In genomic region chr4:15341022-15341732, GRCh38 we compare ENCODE assay signal across 17 cellular contexts.
DNase-seq lines count a peak whose midpoint lies in the region; ATAC-seq and TF ChIP-seq lines count a peak whose summit lies in the region.
"Had no signal": no experiment of that assay in that cellular context is flagged by ENCODE, and none has a peak within 500 bp of the region (broad histone marks: within the 10 kb centered on the region; RNA-seq: fewer than 3 reads in every experiment).

No MANE protein-coding gene starts in this region.

- TF ChIP-seq CTCF in esophagus muscularis mucosa (IDR thresholded peaks at IDR 0.05) (no peak), sigmoid colon (IDR thresholded peaks at IDR 0.05) (no peak), body of pancreas (IDR thresholded peaks at IDR 0.05) (no peak)

- H3K36me3 ChIP-seq in esophagus muscularis mucosa: no peaks in the 10 kb centered on the region
- no peaks in the 10 kb centered on the region for H3K36me3 ChIP-seq in sigmoid colon
- H3K36me3 ChIP-seq in body of pancreas (replicated peaks in 1 of 2; ENCODE audit: insufficient read depth in 1 of 2, low read depth in 2 of 2): no peaks in the 10 kb centered on the region

- H3K4me1 ChIP-seq in esophagus muscularis mucosa (peaks cover 0 to 55% (median 36%) of the 10 kb centered on the region in 4 donors), sigmoid colon (peaks cover 0 to 51% (median 41%) of the 10 kb centered on the region in 4 donors), body of pancreas (no peaks in the 10 kb centered on the region)

- TF ChIP-seq EP300 in esophagus muscularis mucosa (IDR thresholded peaks at IDR 0.05) (no peak), sigmoid colon (IDR thresholded peaks at IDR 0.05) (no peak)

- ATAC-seq in body of pancreas: no peak
- ATAC-seq in GM21381 (IDR thresholded peaks at IDR 0.05; ENCODE audit: unreplicated experiment): no peak
- ATAC-seq: activated CD4-positive, CD25-positive, alpha-beta regulatory T cell treated with anti-CD3 and anti-CD28 coated beads, Interleukin-2, amount 50 U/mL, for 24 hours; left colon; SK-N-SH treated with all-trans-retinoic acid at 6 μM for 48 hours had no signal

- H3K27me3 ChIP-seq in esophagus muscularis mucosa (no peaks in the 10 kb centered on the region), sigmoid colon (no peaks in the 10 kb centered on the region), body of pancreas (no peaks in the 10 kb centered on the region)

- peak overlapping the region; percentile 38 to 48 (median 43) for H3K4me3 ChIP-seq in esophagus muscularis mucosa
- H3K4me3 ChIP-seq in sigmoid colon: peak overlapping the region; percentile 30 to 47 (median 46)
- no peak overlapping the region for H3K4me3 ChIP-seq in body of pancreas

- WGBS in esophagus muscularis mucosa: 68% methylated on average over 12 of the region's 12 CpGs
- 82 to 84% methylated on average over 12 of the region's 12 CpGs for WGBS in sigmoid colon, 2 donors
- 64 to 72% methylated on average over 12 of the region's 12 CpGs for WGBS in body of pancreas, 2 donors

- no peaks in the 10 kb centered on the region for H3K9me3 ChIP-seq in esophagus muscularis mucosa
- no peaks in the 10 kb centered on the region for H3K9me3 ChIP-seq in sigmoid colon
- no peaks in the 10 kb centered on the region for H3K9me3 ChIP-seq in body of pancreas

- TF ChIP-seq POLR2A in esophagus muscularis mucosa (IDR thresholded peaks at IDR 0.05; ENCODE audit: low read depth) (no peak), sigmoid colon (IDR thresholded peaks at IDR 0.05) (no peak), body of pancreas (IDR thresholded peaks at IDR 0.05) (no peak)

- DNase-seq in esophagus muscularis mucosa (ENCODE audit: extremely low spot score): no peak
- DNase-seq in left kidney (ENCODE audit: low read depth, low spot score): peak; percentile 73
- DNase-seq in sigmoid colon: no peak
- no peak for DNase-seq in COLO829 (ENCODE audit: low spot score)
- no peak for DNase-seq in body of pancreas
- DNase-seq in NCI-H524 (lab: John Stamatoyannopoulos, UW): no peak
- DNase-seq: activated naive CD4-positive, alpha-beta T cell; activated T-cell treated with anti-CD3 and anti-CD28 coated beads, Interleukin-2, amount 50 U/mL, for 24 hours; CD8-positive, alpha-beta memory T cell; Kasumi-1; left colon; NCI-H2029; NCI-H446; stimulated activated CD8-positive, alpha-beta memory T cell treated with anti-CD3 and anti-CD28 coated beads, Interleukin-4, amount 100 ng/mL, for 48 hours had no signal

- H3K27ac ChIP-seq in esophagus muscularis mucosa (replicated peaks in 1 of 4) (peak overlapping the region; percentile 33 to 52 (median 45)), sigmoid colon (peak overlapping the region; percentile 1 to 72 (median 60)), body of pancreas (no peak overlapping the region)

- intact Hi-C loops in esophagus muscularis mucosa (cut with DNase I): no loop called here
- intact Hi-C loops in sigmoid colon (cut with DNase I): no loop called here
- intact Hi-C loops in body of pancreas (cut with DNase I): no loop called here

Comparison
In these comparisons a context has a peak if more than half of its experiments do, and no peak if none do; other contexts are left out.
1. H3K27ac ChIP-seq: peak in esophagus muscularis mucosa (4 of 4) and sigmoid colon (4 of 4); none in body of pancreas (0 of 4).
2. H3K4me3 ChIP-seq: peak in esophagus muscularis mucosa (4 of 4) and sigmoid colon (4 of 4); none in body of pancreas (0 of 2).